In genomic region chr18:2916184-2916583, GRCh38 we compare ENCODE assay signal across 11 cellular contexts.
A peak's percentile ranks its signal among the peaks of the same experiment; 100 is the strongest.
DNase-seq lines count a peak whose midpoint lies in the region; ATAC-seq and TF ChIP-seq lines count a peak whose summit lies in the region.
"Had no signal": no experiment of that assay in that cellular context is flagged by ENCODE, and none has a peak within 500 bp of the region (broad histone marks: within the 10 kb centered on the region; RNA-seq: fewer than 3 reads in every experiment).

No MANE protein-coding gene starts in this region.

- TF ChIP-seq CTCF in activated CD8-positive, alpha-beta T cell treated with anti-CD3 and anti-CD28 coated beads for 36 hours (IDR thresholded peaks at IDR 0.05), result no peak
- TF ChIP-seq CTCF in type B pancreatic cell (conservative IDR thresholded peaks at IDR 0.05), result no peak
- TF ChIP-seq CTCF in esophagus squamous epithelium (IDR thresholded peaks at IDR 0.05), result no peak

- peaks cover 61% of the 10 kb centered on the region for H3K36me3 Mint-ChIP-seq in activated CD8-positive, alpha-beta T cell treated with anti-CD3 and anti-CD28 coated beads for 36 hours (ENCODE audit: low read depth)
- peaks cover 16% of the 10 kb centered on the region for H3K36me3 Mint-ChIP-seq in type B pancreatic cell

- DNase-seq in activated effector memory CD4-positive, alpha-beta T cell treated with anti-CD3 and anti-CD28 coated beads, Interleukin-2, amount 50 U/mL, for 16 hours, result peak; percentile 28
- no peak for DNase-seq in activated effector memory CD4-positive, alpha-beta T cell treated with Interleukin-2 at 50 U/mL for 16 hours
- DNase-seq in activated CD8-positive, alpha-beta T cell treated with anti-CD3 and anti-CD28 coated beads for 36 hours, result no peak
- DNase-seq in islet precursor cell (peak; percentile 42), type B pancreatic cell (ENCODE audit: extremely low spot score, unreplicated experiment) (peak; percentile 32), esophagus squamous epithelium (lab: John Stamatoyannopoulos, UW) (no peak), HAP-1 (ENCODE audit: low spot score in 2 of 2) (no peak)
- DNase-seq: activated T-cell treated with anti-CD3 and anti-CD28 coated beads for 4 hours, left ventricle myocardium inferior, NCI-H2081 treated with DMSO at 0.1 percent for 48 hours had no signal

- no peak for TF ChIP-seq POLR2A in esophagus squamous epithelium (IDR thresholded peaks at IDR 0.05)

- H3K27me3 ChIP-seq in esophagus squamous epithelium (no peaks in the 10 kb centered on the region), HAP-1 (ENCODE audit: low read depth) (no peaks in the 10 kb centered on the region)

- intact Hi-C loops in activated CD8-positive, alpha-beta T cell treated with anti-CD3 and anti-CD28 coated beads for 36 hours (cut with micrococcal nuclease), result no loop called here
- intact Hi-C loops in esophagus squamous epithelium (cut with DNase I), result no loop called here

- WGBS in esophagus squamous epithelium, 2 donors, result 78 to 90% methylated on average over 6 to 7 of the region's 7 CpGs

- no peaks in the 10 kb centered on the region for H3K9me3 Mint-ChIP-seq in activated CD8-positive, alpha-beta T cell treated with anti-CD3 and anti-CD28 coated beads for 36 hours
- H3K9me3 Mint-ChIP-seq in type B pancreatic cell, result no peaks in the 10 kb centered on the region

- H3K9me3 ChIP-seq in esophagus squamous epithelium, result no peaks in the 10 kb centered on the region
- no peaks in the 10 kb centered on the region for H3K9me3 ChIP-seq in HAP-1
- H3K9me3 ChIP-seq: left ventricle myocardium inferior had no signal

- CTCF ChIA-PET in activated CD8-positive, alpha-beta T cell treated with anti-CD3 and anti-CD28 coated beads for 36 hours (lab: Charles Lee), result interaction anchor here (1.0 to 2.4 kb wide), 6 partner anchors 13 to 330 kb away, joined by 3 to 9 read pairs (median 4); no protein-coding TSS in a partner anchor

- no peak overlapping the region for H3K27ac ChIP-seq in esophagus squamous epithelium
- H3K27ac ChIP-seq: left ventricle myocardium inferior had no signal

- no peak overlapping the region for H3K4me3 ChIP-seq in esophagus squamous epithelium
- no peak overlapping the region for H3K4me3 ChIP-seq in HAP-1
- H3K4me3 ChIP-seq: left ventricle myocardium inferior had no signal

- H3K4me1 Mint-ChIP-seq in activated CD8-positive, alpha-beta T cell treated with anti-CD3 and anti-CD28 coated beads for 36 hours (ENCODE audit: low read depth), result peaks cover 28% of the 10 kb centered on the region
- peaks cover 10% of the 10 kb centered on the region for H3K4me1 Mint-ChIP-seq in type B pancreatic cell (ENCODE audit: unreplicated experiment)

- H3K36me3 ChIP-seq in esophagus squamous epithelium, result peaks cover 0 to 75% (median 13%) of the 10 kb centered on the region in 3 donors
- H3K36me3 ChIP-seq in HAP-1 (replicated peaks), result peaks cover 13% of the 10 kb centered on the region

- in situ Hi-C loops in HAP-1 (cut with MboI; ENCODE audit: low sequenced_read_pairs), result no loop called here

- ATAC-seq in activated CD8-positive, alpha-beta T cell treated with anti-CD3 and anti-CD28 coated beads for 36 hours, result no peak
- no peak for ATAC-seq in GM18870 (IDR thresholded peaks at IDR 0.05; ENCODE audit: unreplicated experiment)

- H3K27me3 Mint-ChIP-seq in activated CD8-positive, alpha-beta T cell treated with anti-CD3 and anti-CD28 coated beads for 36 hours, result no peaks in the 10 kb centered on the region
- no peaks in the 10 kb centered on the region for H3K27me3 Mint-ChIP-seq in type B pancreatic cell

- H3K4me3 Mint-ChIP-seq in activated CD8-positive, alpha-beta T cell treated with anti-CD3 and anti-CD28 coated beads for 36 hours, result no peak overlapping the region
- no peak overlapping the region for H3K4me3 Mint-ChIP-seq in type B pancreatic cell

- H3K4me1 ChIP-seq in esophagus squamous epithelium, result peaks cover 0 to 20% (median 0%) of the 10 kb centered on the region in 3 donors
- peaks cover 15% of the 10 kb centered on the region for H3K4me1 ChIP-seq in HAP-1

- H3K27ac Mint-ChIP-seq in activated CD8-positive, alpha-beta T cell treated with anti-CD3 and anti-CD28 coated beads for 36 hours, result peak overlapping the region; percentile 78
- no peak overlapping the region for H3K27ac Mint-ChIP-seq in type B pancreatic cell

- POLR2A ChIA-PET in activated CD8-positive, alpha-beta T cell treated with anti-CD3 and anti-CD28 coated beads for 36 hours (lab: Charles Lee), result interaction anchor here (1.1 to 1.9 kb wide), 3 partner anchors 9 to 14 kb away, joined by 4 to 7 read pairs (median 6); no protein-coding TSS in a partner anchor

Comparison
In these comparisons a context has a peak if more than half of its experiments do, and no peak if none do; other contexts are left out.
1. DNase-seq: peak in activated effector memory CD4-positive, alpha-beta T cell treated with anti-CD3 and anti-CD28 coated beads, Interleukin-2, amount 50 U/mL, for 16 hours (single experiment), islet precursor cell (single experiment) and type B pancreatic cell (single experiment); none in activated effector memory CD4-positive, alpha-beta T cell treated with Interleukin-2 at 50 U/mL for 16 hours (single experiment), activated CD8-positive, alpha-beta T cell treated with anti-CD3 and anti-CD28 coated beads for 36 hours (single experiment), esophagus squamous epithelium (single experiment) and HAP-1 (0 of 2).